In genomic region chr16:379183-379960, GRCh38 we compare ENCODE assay signal across 10 cellular contexts. TPM values are rescaled to one million over a fixed set of nuclear protein-coding genes. Genes with fewer than 3 reads are reported as not detected.
DNase-seq lines count a peak whose midpoint lies in the region; ATAC-seq and TF ChIP-seq lines count a peak whose summit lies in the region.
"Had no signal": no experiment of that assay in that cellular context is flagged by ENCODE, and none has a peak within 500 bp of the region (broad histone marks: within the 10 kb centered on the region; RNA-seq: fewer than 3 reads in every experiment).

No MANE protein-coding gene starts in this region.

- ATAC-seq in CD8-positive, alpha-beta T cell, result no peak
- peak; percentile 78 for ATAC-seq in left lung
- no peak for ATAC-seq in HG02885 (IDR thresholded peaks at IDR 0.05; ENCODE audit: poor library complexity, unreplicated experiment)
- no peak for ATAC-seq in omental fat pad (ENCODE audit: low FRiP score)
- ATAC-seq in PC-3, result no peak

- TF ChIP-seq POLR2A in esophagus squamous epithelium (IDR thresholded peaks at IDR 0.05), result no peak

- no peaks in the 10 kb centered on the region for H3K9me2 ChIP-seq in PC-3 (replicated peaks; ENCODE audit: low read length)

- DNase-seq in CD8-positive, alpha-beta T cell, result peak in 1 of 7 experiments; percentile 48
- DNase-seq in NCI-H1092 (lab: John Stamatoyannopoulos, UW) (peak; percentile 28), left lung (peak; percentile 88 to 90), esophagus squamous epithelium (lab: John Stamatoyannopoulos, UW) (no peak), omental fat pad (ENCODE audit: low spot score) (no peak), PC-3 (no peak)
- DNase-seq in activated CD4-positive, alpha-beta memory T cell treated with anti-CD3 and anti-CD28 coated beads for 36 hours, result no peak
- DNase-seq: DMS 273 treated with DMSO at 0.1 percent for 48 hours, occipital lobe had no signal

- H3K9me3 ChIP-seq in CD8-positive, alpha-beta T cell (ENCODE audit: low read length), result no peaks in the 10 kb centered on the region
- no peaks in the 10 kb centered on the region for H3K9me3 ChIP-seq in left lung
- H3K9me3 ChIP-seq in esophagus squamous epithelium, result no peaks in the 10 kb centered on the region
- H3K9me3 ChIP-seq in PC-3 (ENCODE audit: low read length), result no peaks in the 10 kb centered on the region

- no peaks in the 10 kb centered on the region for H3K9me3 Mint-ChIP-seq in CD8-positive, alpha-beta T cell
- no peaks in the 10 kb centered on the region for H3K9me3 Mint-ChIP-seq in activated CD4-positive, alpha-beta memory T cell treated with anti-CD3 and anti-CD28 coated beads for 36 hours

- no peak overlapping the region for H2AFZ ChIP-seq in PC-3 (ENCODE audit: low read length)

- H3K27ac ChIP-seq in CD8-positive, alpha-beta T cell (ENCODE audit: low read depth, low read length), result peak overlapping the region; percentile 68
- H3K27ac ChIP-seq in left lung (peak overlapping the region; percentile 46 to 54), esophagus squamous epithelium (peak overlapping the region in 1 of 4 donors; percentile 2), PC-3 (ENCODE audit: low read length) (no peak overlapping the region)

- H3K36me3 ChIP-seq in CD8-positive, alpha-beta T cell (ENCODE audit: insufficient read depth, low read length), result peaks cover 4% of the 10 kb centered on the region
- H3K36me3 ChIP-seq in left lung (peaks cover 0 to 35% of the 10 kb centered on the region in 2 donors), esophagus squamous epithelium (peaks cover 0 to 36% (median 11%) of the 10 kb centered on the region in 3 donors), PC-3 (ENCODE audit: low read depth, low read length) (no peaks in the 10 kb centered on the region)

- intact Hi-C loops in CD8-positive, alpha-beta T cell (cut with DNase I, micrococcal nuclease), result no loop called here
- intact Hi-C loops in activated CD4-positive, alpha-beta memory T cell treated with anti-CD3 and anti-CD28 coated beads for 36 hours (cut with micrococcal nuclease), result no loop called here
- intact Hi-C loops in left lung (cut with DNase I) (no loop called here), esophagus squamous epithelium (cut with DNase I) (no loop called here), PC-3 (cut with micrococcal nuclease) (no loop called here)

- H3F3A ChIP-seq in PC-3 (ENCODE audit: low read length, unreplicated experiment), result no peaks in the 10 kb centered on the region

- TF ChIP-seq CTCF in CD8-positive, alpha-beta T cell (IDR thresholded peaks at IDR 0.05), result no peak
- TF ChIP-seq CTCF in left lung (IDR thresholded peaks at IDR 0.05) (no peak), esophagus squamous epithelium (IDR thresholded peaks at IDR 0.05) (no peak), omental fat pad (IDR thresholded peaks at IDR 0.05) (no peak), PC-3 (conservative IDR thresholded peaks at IDR 0.05; ENCODE audit: low read depth, low read length) (no peak)

- H3K9ac ChIP-seq in PC-3 (ENCODE audit: low read length), result no peak overlapping the region

- WGBS in esophagus squamous epithelium, 2 donors, result 96% methylated on average over 4 of the region's 16 CpGs; no CpG with 5 or more reads in 1 of the 2 donors

- no peaks in the 10 kb centered on the region for H3K27me3 ChIP-seq in CD8-positive, alpha-beta T cell (ENCODE audit: insufficient read depth, low read length)
- H3K27me3 ChIP-seq in left lung, result no peaks in the 10 kb centered on the region
- H3K27me3 ChIP-seq in esophagus squamous epithelium, result no peaks in the 10 kb centered on the region
- no peaks in the 10 kb centered on the region for H3K27me3 ChIP-seq in PC-3 (ENCODE audit: low read length)

- H3K79me2 ChIP-seq in PC-3 (ENCODE audit: low read length), result peaks cover 22% of the 10 kb centered on the region

- H3K27me3 Mint-ChIP-seq in CD8-positive, alpha-beta T cell (ENCODE audit: low read depth), result no peaks in the 10 kb centered on the region
- H3K27me3 Mint-ChIP-seq in activated CD4-positive, alpha-beta memory T cell treated with anti-CD3 and anti-CD28 coated beads for 36 hours, result no peaks in the 10 kb centered on the region

- no peak overlapping the region for H3K4me2 ChIP-seq in PC-3 (ENCODE audit: low read length)

- peak overlapping the region; percentile 88 for H3K4me3 Mint-ChIP-seq in CD8-positive, alpha-beta T cell
- peak overlapping the region; percentile 67 for H3K4me3 Mint-ChIP-seq in activated CD4-positive, alpha-beta memory T cell treated with anti-CD3 and anti-CD28 coated beads for 36 hours

- H3K4me1 Mint-ChIP-seq in CD8-positive, alpha-beta T cell (ENCODE audit: low read depth), result peaks cover 29% of the 10 kb centered on the region
- H3K4me1 Mint-ChIP-seq in activated CD4-positive, alpha-beta memory T cell treated with anti-CD3 and anti-CD28 coated beads for 36 hours (ENCODE audit: low read depth), result peaks cover 22% of the 10 kb centered on the region

- CTCF ChIA-PET in CD8-positive, alpha-beta T cell (lab: Charles Lee), result interaction anchor here (1.0 to 1.8 kb wide), 2 partner anchors 9 to 144 kb away, joined by 3 to 7 read pairs; partner anchors contain the start of genes FAM234A and MRPL28
- CTCF ChIA-PET in activated CD4-positive, alpha-beta memory T cell treated with anti-CD3 and anti-CD28 coated beads for 36 hours (lab: Charles Lee), result no interaction called here
- CTCF ChIA-PET in PC-3 (lab: Charles Lee), result no interaction called here

- POLR2A ChIA-PET in CD8-positive, alpha-beta T cell (lab: Charles Lee), result interaction anchor here (0.6 to 3.0 kb wide), 4 partner anchors 9 to 23 kb away, joined by 3 to 25 read pairs (median 4); partner anchors contain the start of genes DECR2 and MRPL28
- POLR2A ChIA-PET in activated CD4-positive, alpha-beta memory T cell treated with anti-CD3 and anti-CD28 coated beads for 36 hours (lab: Charles Lee), result no interaction called here
- POLR2A ChIA-PET in PC-3 (lab: Charles Lee; ENCODE audit: unreplicated experiment), result no interaction called here

- peaks cover 34% of the 10 kb centered on the region for H3K4me1 ChIP-seq in CD8-positive, alpha-beta T cell (ENCODE audit: insufficient read depth, low read length)
- H3K4me1 ChIP-seq in left lung (peaks cover 18 to 43% of the 10 kb centered on the region in 2 donors), esophagus squamous epithelium (peaks cover 30 to 53% (median 42%) of the 10 kb centered on the region in 3 donors), PC-3 (ENCODE audit: insufficient read depth, low read length) (peaks cover 14% of the 10 kb centered on the region)

- H4K20me1 ChIP-seq in PC-3 (ENCODE audit: low read length), result no peaks in the 10 kb centered on the region

- no TSS peak for BruUV-seq in PC-3 (replicated peaks; lab: Mats Ljungman, UMichigan)

- H3K4me3 ChIP-seq in CD8-positive, alpha-beta T cell (ENCODE audit: low read depth, low read length), result peak overlapping the region; percentile 57
- peak overlapping the region in 1 of 2 donors; percentile 77 for H3K4me3 ChIP-seq in left lung
- H3K4me3 ChIP-seq in esophagus squamous epithelium, result peak overlapping the region in 1 of 4 donors; percentile 21
- no peak overlapping the region for H3K4me3 ChIP-seq in PC-3 (ENCODE audit: low read length)

- peak overlapping the region; percentile 96 for H3K27ac Mint-ChIP-seq in CD8-positive, alpha-beta T cell
- H3K27ac Mint-ChIP-seq in activated CD4-positive, alpha-beta memory T cell treated with anti-CD3 and anti-CD28 coated beads for 36 hours, result no peak overlapping the region

- peaks cover 23% of the 10 kb centered on the region for H3K36me3 Mint-ChIP-seq in CD8-positive, alpha-beta T cell
- no peaks in the 10 kb centered on the region for H3K36me3 Mint-ChIP-seq in activated CD4-positive, alpha-beta memory T cell treated with anti-CD3 and anti-CD28 coated beads for 36 hours

RNA-seq across cellular contexts. Expression of gene PGAP6, which starts 2.4 kb away (rescaled TPM):
- total RNA-seq in CD8-positive, alpha-beta T cell, result 10 to 100 TPM; 57.9 to 60.8 TPM
- total RNA-seq in activated CD4-positive, alpha-beta memory T cell treated with anti-CD3 and anti-CD28 coated beads for 36 hours, result 10 to 100 TPM; 30.6 to 31.5 TPM
- total RNA-seq in left lung, result 10 to 100 TPM; 76.3 to 88.4 TPM
- 10 to 100 TPM; 23.5 to 31.7 (median 27.6) TPM for total RNA-seq in esophagus squamous epithelium
- 10 to 100 TPM; 27.3 to 41.1 (median 39.0) TPM for total RNA-seq in omental fat pad
- total RNA-seq in PC-3 (2014; rRNA removed), result 40.8 and 56.5 TPM in 2 replicates

RNA-seq across cellular contexts. Expression of gene MRPL28, which starts 9.0 kb away (rescaled TPM):
- total RNA-seq in CD8-positive, alpha-beta T cell, result 10 to 100 TPM; 16.7 to 17.4 TPM
- 10 to 100 TPM; 76.8 to 77.3 TPM for total RNA-seq in activated CD4-positive, alpha-beta memory T cell treated with anti-CD3 and anti-CD28 coated beads for 36 hours
- total RNA-seq in left lung (10 to 100 TPM; 45.4 to 48.1 TPM), esophagus squamous epithelium (10 to 100 TPM; 57.9 to 68.2 (median 63.0) TPM), omental fat pad (10 to 100 TPM; 53.3 to 58.2 (median 53.9) TPM), PC-3 (2014; rRNA removed) (154 and 206 TPM in 2 replicates)

RNA-seq across cellular contexts. Expression of gene NME4, which starts 17.6 kb away (rescaled TPM):
- total RNA-seq in CD8-positive, alpha-beta T cell, result 10 to 100 TPM; 22.2 to 22.3 TPM
- 10 to 100 TPM; 62.1 to 62.5 TPM for total RNA-seq in activated CD4-positive, alpha-beta memory T cell treated with anti-CD3 and anti-CD28 coated beads for 36 hours
- total RNA-seq in left lung (10 to 100 TPM; 72.3 to 78.1 TPM), esophagus squamous epithelium (10 to 100 TPM; 20.7 to 48.3 (median 25.3) TPM), omental fat pad (100 to 1,000 TPM in 1 of 4 donors, 10 to 100 TPM in 3; 49.5 to 115 (median 79.3) TPM), PC-3 (2014; rRNA removed) (182 and 207 TPM in 2 replicates)

RNA-seq across cellular contexts. Expression of gene DECR2, which starts 22.3 kb away (rescaled TPM):
- 1 to 10 TPM; 6.1 to 7.9 TPM for total RNA-seq in CD8-positive, alpha-beta T cell
- total RNA-seq in activated CD4-positive, alpha-beta memory T cell treated with anti-CD3 and anti-CD28 coated beads for 36 hours, result 1 to 10 TPM; 8.5 to 8.8 TPM
- total RNA-seq in left lung, result 10 to 100 TPM; 14.4 to 17.1 TPM
- total RNA-seq in esophagus squamous epithelium, result 10 to 100 TPM; 13.6 to 19.6 (median 17.0) TPM
- total RNA-seq in omental fat pad, result 10 to 100 TPM; 16.5 to 30.9 (median 21.4) TPM
- total RNA-seq in PC-3 (2014; rRNA removed), result 19.8 and 22.3 TPM in 2 replicates

RNA-seq across cellular contexts. Expression of gene AXIN1, which starts 26.8 kb away (rescaled TPM):
- 10 to 100 TPM; 25.4 to 28.6 TPM for total RNA-seq in CD8-positive, alpha-beta T cell
- total RNA-seq in activated CD4-positive, alpha-beta memory T cell treated with anti-CD3 and anti-CD28 coated beads for 36 hours, result 10 to 100 TPM; 18.6 to 20.5 TPM
- total RNA-seq in left lung (10 to 100 TPM; 21.7 to 22.7 TPM), esophagus squamous epithelium (10 to 100 TPM; 17.8 to 32.2 (median 22.2) TPM), omental fat pad (10 to 100 TPM; 17.0 to 36.6 (median 20.9) TPM), PC-3 (2014; rRNA removed) (26.9 and 50.8 TPM in 2 replicates)

Comparison
In these comparisons a context has a peak if more than half of its experiments do, and no peak if none do; other contexts are left out.
1. DNase-seq: peak in NCI-H1092 (single experiment) and left lung (2 of 2); none in activated CD4-positive, alpha-beta memory T cell treated with anti-CD3 and anti-CD28 coated beads for 36 hours (single experiment), esophagus squamous epithelium (single experiment), omental fat pad (single experiment) and PC-3 (single experiment).